ENCODE assay signal across 8 cellular contexts in the genomic region with DNA sequence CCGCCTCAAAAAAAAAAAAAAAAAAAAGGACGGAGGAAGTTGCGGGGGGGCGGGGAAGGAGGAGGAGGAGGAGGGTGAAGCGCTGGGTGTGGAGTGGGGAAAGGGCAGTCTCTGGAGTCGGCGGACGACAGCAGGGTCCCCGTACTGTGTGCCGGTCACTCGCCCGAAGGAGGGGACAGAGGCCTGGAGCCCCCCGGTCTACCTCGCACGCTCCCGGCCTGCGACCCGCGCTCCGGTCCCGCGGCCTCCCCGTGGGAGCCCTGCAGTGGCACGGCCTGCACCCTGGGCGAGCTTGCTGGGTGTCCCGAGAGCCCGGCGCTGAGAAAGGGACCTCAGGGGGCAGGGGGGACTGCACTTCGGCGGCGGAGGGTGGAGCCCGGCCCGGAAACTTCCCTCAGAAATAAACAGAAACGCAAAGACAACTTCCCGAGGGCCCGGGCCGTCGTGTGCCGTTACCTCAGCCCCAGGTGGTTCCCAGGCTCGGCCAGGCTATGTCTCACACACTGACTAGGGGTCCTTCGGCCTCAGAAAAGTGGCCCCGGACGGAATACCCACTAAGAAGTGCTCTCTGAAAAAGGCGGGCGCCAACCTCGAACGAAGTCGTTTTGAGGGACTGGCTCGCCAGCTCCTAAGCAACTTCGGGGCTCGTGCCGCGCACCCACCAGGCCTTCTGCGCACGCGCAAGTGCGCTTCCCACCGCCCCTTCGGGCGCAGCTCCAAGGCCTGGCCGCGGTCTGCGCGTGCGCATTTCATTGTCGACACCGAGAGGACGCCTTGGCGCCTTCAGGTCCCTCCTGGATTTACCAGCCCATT. TPM values are rescaled to one million over a fixed set of nuclear protein-coding genes. Genes with fewer than 3 reads are reported as not detected.
DNase-seq lines count a peak whose midpoint lies in the region; ATAC-seq, FAIRE-seq and TF ChIP-seq lines count a peak whose summit lies in the region.

A gene with protein sequence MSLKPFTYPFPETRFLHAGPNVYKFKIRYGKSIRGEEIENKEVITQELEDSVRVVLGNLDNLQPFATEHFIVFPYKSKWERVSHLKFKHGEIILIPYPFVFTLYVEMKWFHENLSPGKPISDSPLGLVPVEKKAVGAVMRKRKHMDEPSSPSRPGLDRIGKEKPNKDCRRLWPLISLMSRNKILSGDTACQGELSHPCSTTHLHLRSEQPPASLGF (minus strand): TSS at position 688 of the 813 bp plus-strand sequence. CDS start 12,703 bp downstream, outside the sequence.

- TF ChIP-seq CTCF in C4-2B (conservative IDR thresholded peaks at IDR 0.05) (no peak), transverse colon (IDR thresholded peaks at IDR 0.05) (no peak)

- H3K4me3 ChIP-seq in rectal smooth muscle tissue (ENCODE audit: low read length) (peak within 1 kb of the TSS; percentile 64), transverse colon (peak within 1 kb of the TSS in 3 of 4 donors; percentile 19 to 46 (median 25))

- no peak for FAIRE-seq in RCC 7860 (lab: Jason Lieb, UNC)
- no peak for FAIRE-seq in H54 (lab: Jason Lieb, UNC)

- H3K27ac ChIP-seq in C4-2B (peak within 1 kb of the TSS; percentile 83), rectal smooth muscle tissue (ENCODE audit: low read depth, low read length) (no peak within 1 kb of the TSS), transverse colon (peak within 1 kb of the TSS; percentile 50 to 66 (median 61))

- no peaks in the 10 kb centered on the region for H3K4me1 ChIP-seq in rectal smooth muscle tissue (ENCODE audit: control insufficient read depth, insufficient read depth, low read length)
- H3K4me1 ChIP-seq in transverse colon: peaks cover 0 to 29% (median 17%) of the 10 kb centered on the region in 4 donors

- no peak for TF ChIP-seq EP300 in transverse colon (IDR thresholded peaks at IDR 0.05; ENCODE audit: low read depth)

- DNase-seq in SK-MEL-5 (ENCODE audit: low read depth, low spot score): peak; percentile 46
- peak; percentile 90 for DNase-seq in activated naive CD8-positive, alpha-beta T cell treated with anti-CD3 and anti-CD28 coated beads, Interleukin-2, amount 10 ng/mL, durations not matched to agents 7 days and 5 days
- peak; percentile 94 for DNase-seq in cardiac septum (ENCODE audit: low spot score)
- DNase-seq in transverse colon: peak; percentile 90
- no peak for DNase-seq in RCC 7860 (ENCODE audit: low spot score)
- DNase-seq in H54 (ENCODE audit: insufficient read length, low spot score): no peak

- no peak within 1 kb of the TSS for H3K9ac ChIP-seq in rectal smooth muscle tissue (ENCODE audit: low read length)

- H3K9me3 Mint-ChIP-seq in activated naive CD8-positive, alpha-beta T cell treated with anti-CD3 and anti-CD28 coated beads, Interleukin-2, amount 10 ng/mL, durations not matched to agents 7 days and 5 days: no peaks in the 10 kb centered on the region

- no peaks in the 10 kb centered on the region for H3K36me3 Mint-ChIP-seq in activated naive CD8-positive, alpha-beta T cell treated with anti-CD3 and anti-CD28 coated beads, Interleukin-2, amount 10 ng/mL, durations not matched to agents 7 days and 5 days

- POLR2A ChIA-PET in activated naive CD8-positive, alpha-beta T cell treated with anti-CD3 and anti-CD28 coated beads, Interleukin-2, amount 10 ng/mL, durations not matched to agents 7 days and 5 days (lab: Charles Lee): interaction anchor here (0.7 to 1.3 kb wide), 3 partner anchors 43 to 575 kb away, joined by 3 read pairs; a partner anchor contains a TSS

- in situ Hi-C loops in SK-MEL-5 (cut with HindIII; ENCODE audit: low pct_unique_long_range_greater_than_20kb, low sequenced_read_pairs): no loop called here
- in situ Hi-C loops in transverse colon (cut with MboI; ENCODE audit: low pct_ligation_motif_present in 1 of 4, low pct_unique_long_range_greater_than_20kb in 1 of 4, low sequenced_read_pairs in 3 of 4): no loop called here

- ATAC-seq in activated naive CD8-positive, alpha-beta T cell treated with anti-CD3 and anti-CD28 coated beads, Interleukin-2, amount 10 ng/mL, durations not matched to agents 7 days and 5 days (ENCODE audit: low read depth): peak; percentile 90

- H3K36me3 ChIP-seq in rectal smooth muscle tissue (ENCODE audit: control insufficient read depth, insufficient read depth, low read length) (no peaks in the 10 kb centered on the region), transverse colon (no peaks in the 10 kb centered on the region)

- no peaks in the 10 kb centered on the region for H3K9me3 ChIP-seq in transverse colon

- H3K27me3 Mint-ChIP-seq in activated naive CD8-positive, alpha-beta T cell treated with anti-CD3 and anti-CD28 coated beads, Interleukin-2, amount 10 ng/mL, durations not matched to agents 7 days and 5 days: peaks cover 5% of the 10 kb centered on the region

- intact Hi-C loops in cardiac septum (cut with DNase I): no loop called here
- intact Hi-C loops in transverse colon (cut with DNase I; ENCODE audit: low total_unique reads): no loop called here

- peak within 1 kb of the TSS; percentile 58 for H3K27ac Mint-ChIP-seq in activated naive CD8-positive, alpha-beta T cell treated with anti-CD3 and anti-CD28 coated beads, Interleukin-2, amount 10 ng/mL, durations not matched to agents 7 days and 5 days

- H3K4me1 Mint-ChIP-seq in activated naive CD8-positive, alpha-beta T cell treated with anti-CD3 and anti-CD28 coated beads, Interleukin-2, amount 10 ng/mL, durations not matched to agents 7 days and 5 days: peaks cover 14% of the 10 kb centered on the region

- 46 to 80% methylated on average over 7 to 47 of the region's 69 CpGs for WGBS in transverse colon (ENCODE audit: low coverage in 1 of 2), 2 donors

- TF ChIP-seq POLR2A in transverse colon (IDR thresholded peaks at IDR 0.05) (no peak), H54 (IDR thresholded peaks at IDR 0.05; ENCODE audit: low read depth, low read length) (no peak)

- H3K4me3 Mint-ChIP-seq in activated naive CD8-positive, alpha-beta T cell treated with anti-CD3 and anti-CD28 coated beads, Interleukin-2, amount 10 ng/mL, durations not matched to agents 7 days and 5 days: peak within 1 kb of the TSS; percentile 66

- no peaks in the 10 kb centered on the region for H3K27me3 ChIP-seq in rectal smooth muscle tissue (ENCODE audit: control insufficient read depth, insufficient read depth, low read length)
- no peaks in the 10 kb centered on the region for H3K27me3 ChIP-seq in transverse colon

RNA-seq across cellular contexts. Expression of the gene that starts here (rescaled TPM):
- total RNA-seq in SK-MEL-5 (2014; rRNA removed; shearing (Covaris generic)): not detected in 2 replicates
- polyA plus RNA-seq in SK-MEL-5 (2015; cell fraction: cytosol; rRNA removed): not detected in 2 replicates
- polyA plus RNA-seq in SK-MEL-5 (2015; cell fraction: nucleus; rRNA removed): not detected in 2 replicates
- total RNA-seq in activated naive CD8-positive, alpha-beta T cell treated with anti-CD3 and anti-CD28 coated beads, Interleukin-2, amount 10 ng/mL, durations not matched to agents 7 days and 5 days: not detected
- total RNA-seq in cardiac septum (not detected), transverse colon (not detected)

Comparison
In these comparisons a context has a peak if more than half of its experiments do, and no peak if none do; other contexts are left out.
1. Peak in DNase-seq in SK-MEL-5; RNA of the gene not detected or under 1 TPM.
2. Peak in DNase-seq and ATAC-seq in activated naive CD8-positive, alpha-beta T cell treated with anti-CD3 and anti-CD28 coated beads, Interleukin-2, amount 10 ng/mL, durations not matched to agents 7 days and 5 days; RNA of the gene not detected or under 1 TPM.
3. Peak in DNase-seq in cardiac septum; RNA of the gene not detected or under 1 TPM.
4. Peak in DNase-seq, H3K4me3 ChIP-seq and H3K27ac ChIP-seq in transverse colon; RNA of the gene not detected or under 1 TPM.